23 cellular contexts compared by ENCODE assay signal in genomic region chr2:181231151-181231550, GRCh38.
DNase-seq lines count a peak whose midpoint lies in the region; ATAC-seq, FAIRE-seq and TF ChIP-seq lines count a peak whose summit lies in the region.
"Had no signal": no experiment of that assay in that cellular context is flagged by ENCODE, and none has a peak within 500 bp of the region (broad histone marks: within the 10 kb centered on the region; RNA-seq: fewer than 3 reads in every experiment).

No MANE protein-coding gene starts in this region.

- H3K4me3 Mint-ChIP-seq in activated CD8-positive, alpha-beta memory T cell treated with anti-CD3 and anti-CD28 coated beads, Interleukin-2, amount 10 ng/mL, durations not matched to agents 7 days and 5 days, result no peak overlapping the region
- no peak overlapping the region for H3K4me3 Mint-ChIP-seq in WTC11
- H3K4me3 Mint-ChIP-seq: CD8-positive, alpha-beta T cell; natural killer cell had no signal

- H3K9me3 ChIP-seq in Loucy (ENCODE audit: insufficient read depth, low read depth, low read length), result no peaks in the 10 kb centered on the region
- H3K9me3 ChIP-seq in keratinocyte (ENCODE audit: control insufficient read depth, low read depth, low read length), result no peaks in the 10 kb centered on the region
- H3K9me3 ChIP-seq: ascending aorta, colonic mucosa had no signal

- H3K9me2 ChIP-seq in Loucy (replicated peaks; ENCODE audit: low read depth, low read length), result no peaks in the 10 kb centered on the region

- no peaks in the 10 kb centered on the region for H3K27me3 Mint-ChIP-seq in activated CD8-positive, alpha-beta memory T cell treated with anti-CD3 and anti-CD28 coated beads, Interleukin-2, amount 10 ng/mL, durations not matched to agents 7 days and 5 days
- no peaks in the 10 kb centered on the region for H3K27me3 Mint-ChIP-seq in WTC11 (ENCODE audit: low read depth)

- POLR2A ChIA-PET in WTC11 (lab: Charles Lee), result no interaction called here

- H3K4me2 ChIP-seq in Loucy (ENCODE audit: low read depth, low read length, poor library complexity, severe bottlenecking) (no peak overlapping the region), keratinocyte (ENCODE audit: control insufficient read depth, extremely low read depth, insufficient read depth, low read depth, low read length) (no peak overlapping the region)

- H2AFZ ChIP-seq in Loucy (ENCODE audit: low read length), result no peak overlapping the region
- no peak overlapping the region for H2AFZ ChIP-seq in keratinocyte (ENCODE audit: control insufficient read depth, low read length)

- no peak for FAIRE-seq in keratinocyte (lab: Jason Lieb, UNC)
- FAIRE-seq: GM12892, K562 had no signal

- peak; percentile 48 for ATAC-seq in activated CD8-positive, alpha-beta memory T cell treated with anti-CD3 and anti-CD28 coated beads, Interleukin-2, amount 10 ng/mL, durations not matched to agents 7 days and 5 days
- ATAC-seq in WTC11 (peak; percentile 60), HG02884 (IDR thresholded peaks at IDR 0.05; ENCODE audit: unreplicated experiment) (no peak), GM18517 (IDR thresholded peaks at IDR 0.05; ENCODE audit: unreplicated experiment) (no peak)
- ATAC-seq: CD8-positive, alpha-beta T cell; K562; natural killer cell had no signal

- H3K27ac Mint-ChIP-seq in activated CD8-positive, alpha-beta memory T cell treated with anti-CD3 and anti-CD28 coated beads, Interleukin-2, amount 10 ng/mL, durations not matched to agents 7 days and 5 days, result no peak overlapping the region
- H3K27ac Mint-ChIP-seq in WTC11, result no peak overlapping the region
- H3K27ac Mint-ChIP-seq: CD8-positive, alpha-beta T cell had no signal

- H3K79me2 ChIP-seq in Loucy (ENCODE audit: insufficient read depth, low read length), result no peaks in the 10 kb centered on the region
- H3K79me2 ChIP-seq in keratinocyte (ENCODE audit: control insufficient read depth, insufficient read depth, low read length), result no peaks in the 10 kb centered on the region

- peaks cover 61% of the 10 kb centered on the region for H3K4me1 Mint-ChIP-seq in activated CD8-positive, alpha-beta memory T cell treated with anti-CD3 and anti-CD28 coated beads, Interleukin-2, amount 10 ng/mL, durations not matched to agents 7 days and 5 days
- peaks cover 15% of the 10 kb centered on the region for H3K4me1 Mint-ChIP-seq in WTC11

- no peaks in the 10 kb centered on the region for H3K9me1 ChIP-seq in keratinocyte (ENCODE audit: control insufficient read depth, extremely low read depth, insufficient read depth, low read length)

- H4K20me1 ChIP-seq in Loucy (ENCODE audit: insufficient read depth, low read length, poor library complexity, severe bottlenecking) (no peaks in the 10 kb centered on the region), keratinocyte (ENCODE audit: control insufficient read depth, extremely low read depth, insufficient read depth, low read length) (no peaks in the 10 kb centered on the region)

- CTCF ChIA-PET in activated CD8-positive, alpha-beta memory T cell treated with anti-CD3 and anti-CD28 coated beads, Interleukin-2, amount 10 ng/mL, durations not matched to agents 7 days and 5 days (lab: Charles Lee), result no interaction called here
- CTCF ChIA-PET in WTC11 (lab: Charles Lee), result no interaction called here

- no peak for DNase-seq in activated CD8-positive, alpha-beta memory T cell treated with anti-CD3 and anti-CD28 coated beads, Interleukin-2, amount 10 ng/mL, durations not matched to agents 7 days and 5 days
- no peak for DNase-seq in activated CD8-positive, alpha-beta memory T cell treated with anti-CD3 and anti-CD28 coated beads, Interleukin-2, amount 50 U/mL, for 4 hours
- DNase-seq in WTC11 (ENCODE audit: low spot score) (no peak), keratinocyte (ENCODE audit: low read depth, low spot score) (no peak), kidney glomerular epithelial cell (lab: John Stamatoyannopoulos, UW) (no peak)
- DNase-seq: activated naive CD4-positive, alpha-beta T cell; CD8-positive, alpha-beta T cell; colonic mucosa; natural killer cell; NCI-H1417 treated with DMSO at 0.1 percent for 48 hours; SHP77 treated with DMSO at 0.1 percent for 48 hours; stimulated activated CD4-positive, alpha-beta T cell treated with anti-CD3 and anti-CD28 coated beads, Interleukin-4, amount 100 ng/mL, for 4 hours; stimulated activated CD8-positive, alpha-beta memory T cell treated with anti-CD3 and anti-CD28 coated beads, Interleukin-4, amount 100 ng/mL, for 48 hours; T-helper 2 cell had no signal

- H3K36me3 ChIP-seq in Loucy (ENCODE audit: insufficient read depth, low read length) (0 out of 2 replicates have a peak, but pooled peaks cover 3% of the 10 kb centered on the region), keratinocyte (ENCODE audit: control insufficient read depth in 2 of 2, extremely low read depth in 1 of 2, insufficient read depth in 2 of 2, low read length in 2 of 2) (no peaks in the 10 kb centered on the region)
- H3K36me3 ChIP-seq: ascending aorta, colonic mucosa had no signal

- H3K9me3 Mint-ChIP-seq in activated CD8-positive, alpha-beta memory T cell treated with anti-CD3 and anti-CD28 coated beads, Interleukin-2, amount 10 ng/mL, durations not matched to agents 7 days and 5 days (ENCODE audit: low read depth), result peaks cover 9% of the 10 kb centered on the region
- no peaks in the 10 kb centered on the region for H3K9me3 Mint-ChIP-seq in WTC11

- no peaks in the 10 kb centered on the region for H3K27me3 ChIP-seq in Loucy (ENCODE audit: insufficient read depth, low read length, poor library complexity, severe bottlenecking)
- no peaks in the 10 kb centered on the region for H3K27me3 ChIP-seq in keratinocyte (ENCODE audit: control insufficient read depth, extremely low read depth, insufficient read depth, low read length)
- H3K27me3 ChIP-seq: ascending aorta, colonic mucosa had no signal

- peaks cover 68% of the 10 kb centered on the region for H3K36me3 Mint-ChIP-seq in activated CD8-positive, alpha-beta memory T cell treated with anti-CD3 and anti-CD28 coated beads, Interleukin-2, amount 10 ng/mL, durations not matched to agents 7 days and 5 days
- no peaks in the 10 kb centered on the region for H3K36me3 Mint-ChIP-seq in WTC11

- no peak overlapping the region for H3K4me3 ChIP-seq in Loucy (ENCODE audit: low read length, poor library complexity, severe bottlenecking)
- H3K4me3 ChIP-seq in keratinocyte (ENCODE audit: control insufficient read depth in 2 of 3, extremely low read depth in 1 of 3, insufficient read depth in 2 of 3, low read depth in 1 of 3, low read length in 3 of 3), result no peak overlapping the region
- H3K4me3 ChIP-seq: ascending aorta, colonic mucosa, K562, skin epidermis had no signal

- TF ChIP-seq CTCF in Loucy (conservative IDR thresholded peaks at IDR 0.05; ENCODE audit: low read length), result peak; percentile 40
- TF ChIP-seq CTCF in WTC11 (IDR thresholded peaks at IDR 0.05), result no peak
- peak in 2 of 3 experiments; percentile 30 to 43 for TF ChIP-seq CTCF in keratinocyte (optimal IDR thresholded peaks at IDR 0.05 in 1 of 3, IDR thresholded peaks at IDR 0.05 in 1 of 3, conservative IDR thresholded peaks at IDR 0.05 in 1 of 3; ENCODE audit: extremely low read depth in 1 of 3, insufficient read depth in 2 of 3, low read length in 3 of 3)

- H3K27ac ChIP-seq in keratinocyte (ENCODE audit: control insufficient read depth, insufficient read depth, low read length), result no peak overlapping the region
- H3K27ac ChIP-seq: ascending aorta, colonic mucosa, epithelial cell of prostate, HL-60, skin epidermis had no signal

- H3F3A ChIP-seq in Loucy (ENCODE audit: low read depth), result no peaks in the 10 kb centered on the region

- dilution Hi-C loops in keratinocyte (cut with MboI; ENCODE audit: extremely low pct_ligation_motif_present, low sequenced_read_pairs), result no loop called here

- no peak overlapping the region for H3K9ac ChIP-seq in Loucy (ENCODE audit: low read depth, low read length, poor library complexity, severe bottlenecking)
- no peak overlapping the region for H3K9ac ChIP-seq in keratinocyte (ENCODE audit: control insufficient read depth, extremely low read depth, insufficient read depth, low read length)

- H3K4me1 ChIP-seq in Loucy (ENCODE audit: insufficient read depth, low read length, poor library complexity, severe bottlenecking), result peaks cover 13% of the 10 kb centered on the region
- peaks cover 2% of the 10 kb centered on the region for H3K4me1 ChIP-seq in keratinocyte (ENCODE audit: control insufficient read depth, extremely low read depth, insufficient read depth, low read length)
- H3K4me1 ChIP-seq: ascending aorta, colonic mucosa had no signal

TF ChIP-seq in WTC11, 78 proteins besides CTCF, POLR2A, EP300 and RAD21 (continues in another document):
- TF ChIP-seq NR3C1 (CRISPR knock-in tag; conservative IDR thresholded peaks at IDR 0.05; ENCODE audit: low read depth) (no peak), SP1 (CRISPR knock-in tag; conservative IDR thresholded peaks at IDR 0.05) (no peak), FOXP4 (CRISPR knock-in tag; IDR thresholded peaks at IDR 0.05) (no peak), NFE2L1 (CRISPR knock-in tag; IDR thresholded peaks at IDR 0.05) (no peak), PREB (CRISPR knock-in tag; IDR thresholded peaks at IDR 0.05; ENCODE audit: borderline replicate concordance) (no peak), JUN (CRISPR knock-in tag; IDR thresholded peaks at IDR 0.05) (no peak), TCF7 (CRISPR knock-in tag; IDR thresholded peaks at IDR 0.05; ENCODE audit: low read depth) (no peak)

Comparison
In these comparisons a context has a peak if more than half of its experiments do, and no peak if none do; other contexts are left out.
1. ATAC-seq: peak in activated CD8-positive, alpha-beta memory T cell treated with anti-CD3 and anti-CD28 coated beads, Interleukin-2, amount 10 ng/mL, durations not matched to agents 7 days and 5 days (single experiment) and WTC11 (single experiment); none in HG02884 (single experiment) and GM18517 (single experiment).